In genomic region chr10:109871476-109871875, GRCh38 we compare ENCODE assay signal across 22 cellular contexts. TPM values are rescaled to one million over a fixed set of nuclear protein-coding genes. Genes with fewer than 3 reads are reported as not detected.
DNase-seq lines count a peak whose midpoint lies in the region; ATAC-seq and TF ChIP-seq lines count a peak whose summit lies in the region.
"Had no signal": no experiment of that assay in that cellular context is flagged by ENCODE, and none has a peak within 500 bp of the region (broad histone marks: within the 10 kb centered on the region; RNA-seq: fewer than 3 reads in every experiment).

No MANE protein-coding gene starts in this region.

- H3K27me3 ChIP-seq in right atrium auricular region = no peaks in the 10 kb centered on the region
- no peaks in the 10 kb centered on the region for H3K27me3 ChIP-seq in right cardiac atrium (ENCODE audit: control insufficient read depth, insufficient read depth)
- no peaks in the 10 kb centered on the region for H3K27me3 ChIP-seq in endodermal cell (ENCODE audit: control insufficient read depth, insufficient read depth, low read length, poor library complexity, severe bottlenecking)
- H3K27me3 ChIP-seq: BE2C had no signal

- H3K9ac ChIP-seq in endodermal cell (ENCODE audit: extremely low read depth, low read length, poor library complexity, severe bottlenecking) = no peak overlapping the region
- H3K9ac ChIP-seq: GM23248 had no signal

- intact Hi-C loops in right cardiac atrium (cut with DNase I) (no loop called here), sciatic nerve (cut with DNase I) (no loop called here), natural killer cell (cut with micrococcal nuclease) (no loop called here)
- intact Hi-C loops in activated T-helper 2 cell treated with anti-CD3 and anti-CD28 coated beads, Interferon-gamma antibody, Interleukin-2, Interleukin-4, amounts not matched to agents 10 μg/mL and 5 μg/mL and 100 μg/mL, durations not matched to agents 14 hours and 24 hours and 36 hours (cut with micrococcal nuclease) = no loop called here

- H3K4me1 Mint-ChIP-seq in endodermal cell = no peaks in the 10 kb centered on the region
- H3K4me1 Mint-ChIP-seq in activated T-helper 2 cell treated with anti-CD3 and anti-CD28 coated beads, Interferon-gamma antibody, Interleukin-2, Interleukin-4, amounts not matched to agents 10 μg/mL and 5 μg/mL and 100 μg/mL, durations not matched to agents 14 hours and 24 hours and 36 hours (ENCODE audit: low read depth) = no peaks in the 10 kb centered on the region
- no peaks in the 10 kb centered on the region for H3K4me1 Mint-ChIP-seq in natural killer cell
- H3K4me1 Mint-ChIP-seq: CD4-positive, CD25-positive, alpha-beta regulatory T cell; CD8-positive, alpha-beta memory T cell; IgD-negative memory B cell had no signal

- no peaks in the 10 kb centered on the region for H3K27me3 Mint-ChIP-seq in endodermal cell (ENCODE audit: insufficient read depth)
- H3K27me3 Mint-ChIP-seq in activated T-helper 2 cell treated with anti-CD3 and anti-CD28 coated beads, Interferon-gamma antibody, Interleukin-2, Interleukin-4, amounts not matched to agents 10 μg/mL and 5 μg/mL and 100 μg/mL, durations not matched to agents 14 hours and 24 hours and 36 hours (ENCODE audit: low read depth) = no peaks in the 10 kb centered on the region
- H3K27me3 Mint-ChIP-seq in natural killer cell (ENCODE audit: low read depth in 2 of 2) = no peaks in the 10 kb centered on the region
- H3K27me3 Mint-ChIP-seq: CD4-positive, CD25-positive, alpha-beta regulatory T cell; CD8-positive, alpha-beta memory T cell; IgD-negative memory B cell had no signal

- H3K9me3 Mint-ChIP-seq in endodermal cell (no peaks in the 10 kb centered on the region), natural killer cell (no peaks in the 10 kb centered on the region)
- no peaks in the 10 kb centered on the region for H3K9me3 Mint-ChIP-seq in activated T-helper 2 cell treated with anti-CD3 and anti-CD28 coated beads, Interferon-gamma antibody, Interleukin-2, Interleukin-4, amounts not matched to agents 10 μg/mL and 5 μg/mL and 100 μg/mL, durations not matched to agents 14 hours and 24 hours and 36 hours
- H3K9me3 Mint-ChIP-seq: CD4-positive, CD25-positive, alpha-beta regulatory T cell; CD8-positive, alpha-beta memory T cell; HFFc6; IgD-negative memory B cell had no signal

- H3K4me3 Mint-ChIP-seq in endodermal cell (no peak overlapping the region), natural killer cell (no peak overlapping the region)
- no peak overlapping the region for H3K4me3 Mint-ChIP-seq in activated T-helper 2 cell treated with anti-CD3 and anti-CD28 coated beads, Interferon-gamma antibody, Interleukin-2, Interleukin-4, amounts not matched to agents 10 μg/mL and 5 μg/mL and 100 μg/mL, durations not matched to agents 14 hours and 24 hours and 36 hours (ENCODE audit: low read depth)
- H3K4me3 Mint-ChIP-seq: CD4-positive, CD25-positive, alpha-beta regulatory T cell; CD8-positive, alpha-beta memory T cell; HFFc6; IgD-negative memory B cell had no signal

- H3K36me3 Mint-ChIP-seq in endodermal cell (ENCODE audit: low read depth) = peaks cover 34% of the 10 kb centered on the region
- peaks cover 70% of the 10 kb centered on the region for H3K36me3 Mint-ChIP-seq in activated T-helper 2 cell treated with anti-CD3 and anti-CD28 coated beads, Interferon-gamma antibody, Interleukin-2, Interleukin-4, amounts not matched to agents 10 μg/mL and 5 μg/mL and 100 μg/mL, durations not matched to agents 14 hours and 24 hours and 36 hours (ENCODE audit: low read depth)
- peaks cover 21% of the 10 kb centered on the region for H3K36me3 Mint-ChIP-seq in natural killer cell

- no peak overlapping the region for H3K27ac ChIP-seq in right atrium auricular region
- no peak overlapping the region for H3K27ac ChIP-seq in right cardiac atrium (ENCODE audit: low read length)
- H3K27ac ChIP-seq in endodermal cell (ENCODE audit: low read depth, low read length) = no peak overlapping the region
- H3K27ac ChIP-seq: GM23248 had no signal

- DNase-seq in right atrium auricular region (ENCODE audit: low spot score) (peak; percentile 49), right cardiac atrium (no peak), endodermal cell (peak; percentile 20), sciatic nerve (ENCODE audit: low spot score) (peak; percentile 15), GM03348 (ENCODE audit: low spot score) (no peak), natural killer cell (no peak)
- DNase-seq in activated T-helper 2 cell treated with anti-CD3 and anti-CD28 coated beads, Interferon-gamma antibody, Interleukin-2, Interleukin-4, amounts not matched to agents 10 μg/mL and 5 μg/mL and 100 μg/mL, durations not matched to agents 14 hours and 24 hours and 36 hours (ENCODE audit: low spot score) = no peak
- DNase-seq: ACHN; BE2C; C1 segment of cervical spinal cord; CD4-positive, CD25-positive, alpha-beta regulatory T cell; CD8-positive, alpha-beta memory T cell; COR-L47; DMS 273 treated with DMSO at 0.1 percent for 48 hours; DMS53; DND-41; EL; GM23248; HCEC 1CT; HFFc6 had no signal

- no peak for TF ChIP-seq CTCF in right atrium auricular region (IDR thresholded peaks at IDR 0.05)
- TF ChIP-seq CTCF in endodermal cell (conservative IDR thresholded peaks at IDR 0.05) = no peak
- no peak for TF ChIP-seq CTCF in natural killer cell (IDR thresholded peaks at IDR 0.05)

- ATAC-seq in right cardiac atrium = no peak
- no peak for ATAC-seq in sciatic nerve
- ATAC-seq in natural killer cell = no peak
- ATAC-seq: HepG2 had no signal

- H3K4me3 ChIP-seq in right atrium auricular region = no peak overlapping the region
- no peak overlapping the region for H3K4me3 ChIP-seq in right cardiac atrium (ENCODE audit: low read length)
- H3K4me3 ChIP-seq in endodermal cell (ENCODE audit: low read length) = no peak overlapping the region
- H3K4me3 ChIP-seq: GM23248 had no signal

- H3K36me3 ChIP-seq in right atrium auricular region = peaks cover 97% of the 10 kb centered on the region
- H3K36me3 ChIP-seq in endodermal cell (ENCODE audit: control insufficient read depth, insufficient read depth, low read length) = peaks cover 85% of the 10 kb centered on the region

- H3K4me1 ChIP-seq in right atrium auricular region (peaks cover 0 to 9% of the 10 kb centered on the region in 2 donors), right cardiac atrium (ENCODE audit: control insufficient read depth, insufficient read depth, low read length) (peaks cover 3% of the 10 kb centered on the region), endodermal cell (ENCODE audit: control insufficient read depth, insufficient read depth, low read length) (no peaks in the 10 kb centered on the region)
- H3K4me1 ChIP-seq: BE2C had no signal

- H3K9me3 ChIP-seq in right atrium auricular region = no peaks in the 10 kb centered on the region
- no peaks in the 10 kb centered on the region for H3K9me3 ChIP-seq in right cardiac atrium (ENCODE audit: control insufficient read depth, low read length)
- H3K9me3 ChIP-seq in endodermal cell (ENCODE audit: control insufficient read depth, low read length) = no peaks in the 10 kb centered on the region
- H3K9me3 ChIP-seq: BE2C had no signal

- H3K27ac Mint-ChIP-seq in endodermal cell (no peak overlapping the region), natural killer cell (no peak overlapping the region)
- H3K27ac Mint-ChIP-seq in activated T-helper 2 cell treated with anti-CD3 and anti-CD28 coated beads, Interferon-gamma antibody, Interleukin-2, Interleukin-4, amounts not matched to agents 10 μg/mL and 5 μg/mL and 100 μg/mL, durations not matched to agents 14 hours and 24 hours and 36 hours = no peak overlapping the region
- H3K27ac Mint-ChIP-seq: HFFc6, IgD-negative memory B cell had no signal

- 93% methylated on average over 4 of the region's 4 CpGs for WGBS in right cardiac atrium
- 95 to 96% methylated on average over 2 to 4 of the region's 4 CpGs for WGBS in endodermal cell (ENCODE audit: insufficient coverage in 1 of 2, insufficient read length in 1 of 2), 2 experiments

RNA-seq across cellular contexts. Expression of gene XPNPEP1, which starts 51.8 kb away (rescaled TPM):
- total RNA-seq in right atrium auricular region (10 to 100 TPM; 41.2 to 45.2 TPM), right cardiac atrium (10 to 100 TPM; 36.9 to 47.4 (median 39.1) TPM), endodermal cell (10 to 100 TPM; 39.2 to 50.2 TPM), sciatic nerve (60.6 TPM), natural killer cell (100 to 1,000 TPM; 102 to 118 (median 106) TPM)
- polyA plus RNA-seq in right cardiac atrium = 20.7 TPM
- polyA plus RNA-seq in endodermal cell (2013, experiment 1 of 2) = 54.5 TPM
- 51.2 TPM for polyA plus RNA-seq in endodermal cell (2013, experiment 2 of 2)
- 79.4 and 88.2 TPM in 2 replicates for total RNA-seq in activated T-helper 2 cell treated with anti-CD3 and anti-CD28 coated beads, Interferon-gamma antibody, Interleukin-2, Interleukin-4, amounts not matched to agents 10 μg/mL and 5 μg/mL and 100 μg/mL, durations not matched to agents 14 hours and 24 hours and 36 hours

Comparison
In these comparisons a context has a peak if more than half of its experiments do, and no peak if none do; other contexts are left out.
1. DNase-seq: peak in right atrium auricular region (single experiment), endodermal cell (single experiment) and sciatic nerve (single experiment); none in right cardiac atrium (0 of 3), GM03348 (single experiment), activated T-helper 2 cell treated with anti-CD3 and anti-CD28 coated beads, Interferon-gamma antibody, Interleukin-2, Interleukin-4, amounts not matched to agents 10 μg/mL and 5 μg/mL and 100 μg/mL, durations not matched to agents 14 hours and 24 hours and 36 hours (single experiment) and natural killer cell (single experiment).